17 cellular contexts compared by ENCODE assay signal in the genomic region with DNA sequence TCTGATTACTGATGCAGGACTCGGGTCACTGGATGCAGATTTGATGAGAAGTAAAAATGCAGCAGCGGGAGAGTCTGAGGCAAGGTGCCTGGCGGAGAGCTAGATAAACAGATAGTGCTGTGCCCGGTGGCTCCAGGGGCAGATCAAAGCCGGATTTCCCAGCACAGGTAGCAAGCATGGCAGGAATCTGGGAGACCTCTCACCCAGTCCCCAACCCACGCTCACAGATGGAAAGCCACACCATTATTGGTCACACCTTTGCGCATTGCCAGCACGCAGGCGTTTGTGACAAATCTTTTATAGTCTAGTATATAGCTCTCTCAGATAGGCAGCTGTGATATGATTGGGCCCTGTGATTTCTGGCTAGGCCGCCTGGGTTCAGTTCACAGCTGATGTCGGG.
"Had no signal": no experiment of that assay in that cellular context is flagged by ENCODE, and none has a peak within 500 bp of the region (broad histone marks: within the 10 kb centered on the region; RNA-seq: fewer than 3 reads in every experiment).

No MANE protein-coding gene starts in this region.

- DNase-seq: activated B cell treated with CpG ODN at 0.5 μM for 24 hours; activated gamma-delta T cell; activated naive CD8-positive, alpha-beta T cell treated with anti-CD3 and anti-CD28 coated beads, Interleukin-2, amount 10 ng/mL, durations not matched to agents 7 days and 5 days; activated T-cell treated with anti-CD3 and anti-CD28 coated beads, Interleukin-2, amount 50 U/mL, for 48 hours; anterior cingulate cortex; cerebellar nuclear complex; endodermal cell; erythroblast; lower lobe of right lung; natural killer cell; sigmoid colon; stimulated activated CD4-positive, alpha-beta T cell treated with anti-CD3 and anti-CD28 coated beads, Interleukin-4, amount 100 ng/mL, for 1 hour; stimulated activated CD8-positive, alpha-beta memory T cell treated with anti-CD3 and anti-CD28 coated beads, Interleukin-4, amount 100 ng/mL, for 48 hours; stimulated activated naive CD8-positive, alpha-beta T cell treated with anti-CD3 and anti-CD28 coated beads, Interleukin-15, amount 100 ng/mL, for 72 hours; T-helper 2 cell; testis; uterus had no signal

- H3K27ac ChIP-seq: lower lobe of right lung, sigmoid colon, testis, uterus had no signal

- ATAC-seq: lower lobe of right lung; natural killer cell; stimulated activated naive CD8-positive, alpha-beta T cell treated with anti-CD3 and anti-CD28 coated beads, Interleukin-15, amount 100 ng/mL, for 72 hours had no signal

- H3K9me3 ChIP-seq: lower lobe of right lung, sigmoid colon, testis, uterus had no signal

- H3K4me3 Mint-ChIP-seq: activated B cell treated with CpG ODN at 0.5 μM for 24 hours; activated naive CD8-positive, alpha-beta T cell treated with anti-CD3 and anti-CD28 coated beads, Interleukin-2, amount 10 ng/mL, durations not matched to agents 7 days and 5 days; endodermal cell; natural killer cell had no signal

- H3K4me3 ChIP-seq: lower lobe of right lung, sigmoid colon, uterus had no signal

- H3K36me3 ChIP-seq: lower lobe of right lung, sigmoid colon, uterus had no signal

- H3K4me1 ChIP-seq: lower lobe of right lung, sigmoid colon, testis, uterus had no signal

- H3K36me3 Mint-ChIP-seq: natural killer cell had no signal

- H3K9me3 Mint-ChIP-seq: activated naive CD8-positive, alpha-beta T cell treated with anti-CD3 and anti-CD28 coated beads, Interleukin-2, amount 10 ng/mL, durations not matched to agents 7 days and 5 days; endodermal cell; natural killer cell had no signal

- H3K27me3 Mint-ChIP-seq: activated B cell treated with CpG ODN at 0.5 μM for 24 hours; activated naive CD8-positive, alpha-beta T cell treated with anti-CD3 and anti-CD28 coated beads, Interleukin-2, amount 10 ng/mL, durations not matched to agents 7 days and 5 days; stimulated activated naive CD8-positive, alpha-beta T cell treated with anti-CD3 and anti-CD28 coated beads, Interleukin-15, amount 100 ng/mL, for 72 hours had no signal

- H3K27ac Mint-ChIP-seq: activated B cell treated with CpG ODN at 0.5 μM for 24 hours; activated naive CD8-positive, alpha-beta T cell treated with anti-CD3 and anti-CD28 coated beads, Interleukin-2, amount 10 ng/mL, durations not matched to agents 7 days and 5 days; endodermal cell; natural killer cell had no signal

- H3K27me3 ChIP-seq: sigmoid colon, testis, uterus had no signal
